In the genomic region with DNA sequence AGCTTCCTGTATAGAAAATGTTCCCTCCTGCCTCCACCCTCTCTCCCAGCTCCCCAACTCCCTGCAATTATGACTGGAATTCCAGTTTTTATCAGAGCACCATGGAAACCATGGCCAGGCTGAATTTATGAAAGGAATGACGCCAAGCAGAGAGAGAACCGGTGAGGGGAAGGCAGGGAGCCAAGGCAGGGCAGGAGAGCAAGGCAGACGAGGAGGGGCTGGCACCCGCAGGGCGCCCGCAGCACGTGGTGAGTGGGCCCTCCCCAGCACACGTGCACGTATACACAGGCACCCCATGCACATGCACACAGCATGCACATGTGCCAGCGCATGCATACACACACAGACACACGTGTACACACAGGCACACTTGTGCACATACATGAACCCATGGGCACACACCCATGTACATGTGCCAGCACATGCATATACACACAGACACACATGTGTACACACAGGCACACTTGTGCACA, we compare ENCODE assay signal across 11 cellular contexts. TPM values are rescaled to one million over a fixed set of nuclear protein-coding genes. Genes with fewer than 3 reads are reported as not detected.
A peak's percentile ranks its signal among the peaks of the same experiment; 100 is the strongest.
DNase-seq lines count a peak whose midpoint lies in the region; ATAC-seq, FAIRE-seq and TF ChIP-seq lines count a peak whose summit lies in the region.
"Had no signal": no experiment of that assay in that cellular context is flagged by ENCODE, and none has a peak within 500 bp of the region (broad histone marks: within the 10 kb centered on the region; RNA-seq: fewer than 3 reads in every experiment).

No MANE protein-coding gene starts in this region.

- H3K27ac ChIP-seq in endothelial cell of umbilical vein (ENCODE audit: insufficient read depth, low read depth, low read length) (no peak overlapping the region), neuronal stem cell (replicated peaks; ENCODE audit: low read length) (no peak overlapping the region)

- no peak overlapping the region for H4K8ac ChIP-seq in neuronal stem cell (ENCODE audit: low read depth, low read length)

- H2AK5ac ChIP-seq in neuronal stem cell (ENCODE audit: low read depth, low read length): no peak overlapping the region

- BruUV-seq in endothelial cell of umbilical vein (replicated peaks; lab: Mats Ljungman, UMichigan): no TSS peak

- CTCF ChIA-PET in BJ (lab: Yijun Ruan, JAX): interaction anchor here (1.0 kb wide), 1 partner anchor 23 kb away, joined by 6 read pairs; no protein-coding TSS in a partner anchor
- CTCF ChIA-PET in endothelial cell of umbilical vein (lab: Charles Lee): interaction anchor here (0.7 to 1.3 kb wide), 4 partner anchors 18 to 65 kb away, joined by 3 to 5 read pairs (median 4); no protein-coding TSS in a partner anchor

- H3K9me3 ChIP-seq in endothelial cell of umbilical vein (replicated peaks; ENCODE audit: control insufficient read depth, insufficient read depth, low read length): no peaks in the 10 kb centered on the region
- no peaks in the 10 kb centered on the region for H3K9me3 ChIP-seq in neuronal stem cell (replicated peaks in 1 of 2; ENCODE audit: control insufficient read depth in 2 of 2, insufficient read depth in 1 of 2, low read depth in 1 of 2, low read length in 2 of 2)

- H3K36me3 Mint-ChIP-seq in effector memory CD8-positive, alpha-beta T cell (ENCODE audit: insufficient read depth): peaks cover 3% of the 10 kb centered on the region

- no peak overlapping the region for H3K14ac ChIP-seq in neuronal stem cell (ENCODE audit: low read length)

- peaks cover 7% of the 10 kb centered on the region for H3K27me3 ChIP-seq in BJ (ENCODE audit: control insufficient read depth, insufficient read depth, low read length)
- H3K27me3 ChIP-seq in endothelial cell of umbilical vein (ENCODE audit: control insufficient read depth in 2 of 2, insufficient read depth in 2 of 2, low read length in 2 of 2): no peaks in the 10 kb centered on the region
- peaks cover 0 to 13% (median 2%) of the 10 kb centered on the region in 3 experiments for H3K27me3 ChIP-seq in neuronal stem cell (ENCODE audit: control insufficient read depth in 3 of 3, insufficient read depth in 3 of 3, low read depth in 1 of 3, low read length in 3 of 3)

- no peak for TF ChIP-seq POLR2A in endothelial cell of umbilical vein (IDR thresholded peaks at IDR 0.05; ENCODE audit: low read depth, low read length)

- H2AFZ ChIP-seq in endothelial cell of umbilical vein (ENCODE audit: low read depth, low read length) (no peak overlapping the region), neuronal stem cell (ENCODE audit: low read length) (peak overlapping the region; percentile 54)

- dilution Hi-C loops in endothelial cell of umbilical vein (cut with MboI; ENCODE audit: extremely low pct_ligation_motif_present, low sequenced_read_pairs): no loop called here

- no peak overlapping the region for H3K27ac Mint-ChIP-seq in effector memory CD8-positive, alpha-beta T cell
- H3K27ac Mint-ChIP-seq: stimulated activated naive CD8-positive, alpha-beta T cell treated with anti-CD3 and anti-CD28 coated beads, Interleukin-15, Interleukin-2, amounts not matched to agents 100 ng/mL and 50 ng/mL, for 24 hours had no signal

- H3K4me3 ChIP-seq in BJ (ENCODE audit: low read depth, low read length) (no peak overlapping the region), endothelial cell of umbilical vein (replicated peaks in 1 of 3; ENCODE audit: insufficient read depth in 1 of 3, low read depth in 1 of 3, low read length in 3 of 3) (no peak overlapping the region), neuronal stem cell (ENCODE audit: low read length in 2 of 2) (peak overlapping the region in 1 of 2 donors; percentile 49)

- H4K91ac ChIP-seq in neuronal stem cell (ENCODE audit: low read depth, low read length, poor library complexity): peak overlapping the region; percentile 5

- H4K20me1 ChIP-seq in endothelial cell of umbilical vein (replicated peaks; ENCODE audit: control insufficient read depth, extremely low read depth, insufficient read depth, low read length): no peaks in the 10 kb centered on the region

- no peak for FAIRE-seq in endothelial cell of umbilical vein (lab: Jason Lieb, UNC)
- FAIRE-seq: colon had no signal

- peaks cover 6 to 17% of the 10 kb centered on the region in 2 donors for H3K4me1 Mint-ChIP-seq in effector memory CD8-positive, alpha-beta T cell (ENCODE audit: low read depth in 2 of 2)

- no peak overlapping the region for H2BK120ac ChIP-seq in neuronal stem cell (ENCODE audit: low read depth, low read length)

- intact Hi-C loops in endothelial cell of umbilical vein (cut with micrococcal nuclease): no loop called here

- peaks cover 2% of the 10 kb centered on the region for H3K79me1 ChIP-seq in neuronal stem cell (ENCODE audit: low read depth, low read length)

- no peak overlapping the region for H2BK15ac ChIP-seq in neuronal stem cell (ENCODE audit: low read length)

- peaks cover 0 to 11% of the 10 kb centered on the region in 2 donors for H3K27me3 Mint-ChIP-seq in effector memory CD8-positive, alpha-beta T cell
- H3K27me3 Mint-ChIP-seq: stimulated activated naive CD8-positive, alpha-beta T cell treated with anti-CD3 and anti-CD28 coated beads, Interleukin-15, Interleukin-2, amounts not matched to agents 100 ng/mL and 50 ng/mL, for 24 hours had no signal

- ATAC-seq in HG03521 (IDR thresholded peaks at IDR 0.05; ENCODE audit: unreplicated experiment): no peak
- ATAC-seq in effector memory CD8-positive, alpha-beta T cell (replicated peaks): no peak
- no peak for ATAC-seq in GM21423 (IDR thresholded peaks at IDR 0.05; ENCODE audit: unreplicated experiment)
- ATAC-seq: activated T-cell treated with anti-CD3 and anti-CD28 coated beads, Interleukin-2, amount 50 U/mL, for 4 hours had no signal

- H3K9me1 ChIP-seq in endothelial cell of umbilical vein (replicated peaks; ENCODE audit: control insufficient read depth, extremely low read depth, insufficient read depth, low read length): no peaks in the 10 kb centered on the region

- H3K23ac ChIP-seq in neuronal stem cell (ENCODE audit: low read depth, low read length, poor library complexity): peak overlapping the region; percentile 56

- peak; percentile 11 for DNase-seq in BJ (ENCODE audit: low read depth)
- DNase-seq in NCI-H2196 (lab: John Stamatoyannopoulos, UW; ENCODE audit: unreplicated experiment): peak; percentile 51
- DNase-seq in endothelial cell of umbilical vein (ENCODE audit: low read depth, low spot score): peak; percentile 25
- DNase-seq in neuronal stem cell (ENCODE audit: low spot score): no peak
- no peak for DNase-seq in HPDE6-E6E7 (ENCODE audit: extremely low spot score)
- no peak for DNase-seq in effector memory CD8-positive, alpha-beta T cell
- DNase-seq: activated T-cell treated with anti-CD3 and anti-CD28 coated beads, Interleukin-2, amount 50 U/mL, for 4 hours had no signal

- H3K36me3 ChIP-seq in BJ (ENCODE audit: control insufficient read depth, insufficient read depth, low read length) (no peaks in the 10 kb centered on the region), endothelial cell of umbilical vein (ENCODE audit: control insufficient read depth in 2 of 2, extremely low read depth in 1 of 2, insufficient read depth in 2 of 2, low read length in 2 of 2) (no peaks in the 10 kb centered on the region), neuronal stem cell (replicated peaks in 1 of 2; ENCODE audit: control insufficient read depth in 2 of 2, insufficient read depth in 2 of 2, low read length in 2 of 2) (no peaks in the 10 kb centered on the region)

- no peak overlapping the region for H2BK5ac ChIP-seq in neuronal stem cell (ENCODE audit: low read length)

- no peak overlapping the region for H3K4me3 Mint-ChIP-seq in effector memory CD8-positive, alpha-beta T cell
- H3K4me3 Mint-ChIP-seq: activated T-cell treated with anti-CD3 and anti-CD28 coated beads, Interleukin-2, amount 50 U/mL, for 4 hours; stimulated activated naive CD8-positive, alpha-beta T cell treated with anti-CD3 and anti-CD28 coated beads, Interleukin-15, Interleukin-2, amounts not matched to agents 100 ng/mL and 50 ng/mL, for 24 hours had no signal

- H2BK12ac ChIP-seq in neuronal stem cell (ENCODE audit: low read length): no peak overlapping the region

- H3K4me2 ChIP-seq in endothelial cell of umbilical vein (ENCODE audit: insufficient read depth, low read length) (no peak overlapping the region), neuronal stem cell (ENCODE audit: insufficient read depth, low read length, poor library complexity, severe bottlenecking) (no peak overlapping the region)

- H3K9me3 Mint-ChIP-seq in effector memory CD8-positive, alpha-beta T cell: no peaks in the 10 kb centered on the region
- H3K9me3 Mint-ChIP-seq: activated T-cell treated with anti-CD3 and anti-CD28 coated beads, Interleukin-2, amount 50 U/mL, for 4 hours; stimulated activated naive CD8-positive, alpha-beta T cell treated with anti-CD3 and anti-CD28 coated beads, Interleukin-15, Interleukin-2, amounts not matched to agents 100 ng/mL and 50 ng/mL, for 24 hours had no signal

- no peaks in the 10 kb centered on the region for H3K79me2 ChIP-seq in endothelial cell of umbilical vein (ENCODE audit: control insufficient read depth, insufficient read depth, low read length)

- WGBS in neuronal stem cell (ENCODE audit: extremely low coverage in 2 of 2, insufficient read length in 2 of 2, insufficient replicate concordance in 1 of 2), 2 donors: no CpG with 5 or more reads among the region's 11 CpGs

- no peak overlapping the region for H3K4ac ChIP-seq in neuronal stem cell (ENCODE audit: low read length)

- H3K9ac ChIP-seq in endothelial cell of umbilical vein (replicated peaks; ENCODE audit: extremely low read depth, insufficient read depth, low read length): no peak overlapping the region
- no peak overlapping the region for H3K9ac ChIP-seq in neuronal stem cell (ENCODE audit: low read depth, low read length, poor library complexity)

- POLR2A ChIA-PET in BJ (lab: Charles Lee): no interaction called here
- POLR2A ChIA-PET in endothelial cell of umbilical vein (lab: Charles Lee): no interaction called here

- peaks cover 11% of the 10 kb centered on the region for H3K4me1 ChIP-seq in endothelial cell of umbilical vein (ENCODE audit: control insufficient read depth, extremely low read depth, insufficient read depth, low read length)
- peaks cover 13 to 33% of the 10 kb centered on the region in 2 donors for H3K4me1 ChIP-seq in neuronal stem cell (ENCODE audit: control insufficient read depth in 2 of 2, insufficient read depth in 1 of 2, low read depth in 1 of 2, low read length in 2 of 2)

- TF ChIP-seq CTCF in BJ (IDR thresholded peaks at IDR 0.05; ENCODE audit: insufficient read depth, low read depth, low read length) (no peak), endothelial cell of umbilical vein (IDR thresholded peaks at IDR 0.05; ENCODE audit: extremely low read depth in 1 of 2, insufficient read depth in 1 of 2, low read depth in 1 of 2, low read length in 2 of 2) (no peak)

- H3K18ac ChIP-seq in neuronal stem cell (ENCODE audit: low read length): peak overlapping the region; percentile 74

RNA-seq across cellular contexts. Expression of gene MRGBP, which starts 27.4 kb away (rescaled TPM):
- polyA plus RNA-seq in BJ (2011; rRNA removed) (13.5 and 15.3 TPM in 2 replicates), endothelial cell of umbilical vein (17.1 and 18.5 TPM in 2 replicates)
- polyA minus RNA-seq in BJ (2011; rRNA and poly(A)+ RNA removed): 8.6 and 10.5 TPM in 2 replicates
- 17.0 and 17.7 TPM in 2 replicates for total RNA-seq in endothelial cell of umbilical vein
- 17.5 and 18.1 TPM in 2 replicates for polyA plus RNA-seq in endothelial cell of umbilical vein (2011; cell fraction: cytosol; rRNA removed)
- polyA plus RNA-seq in endothelial cell of umbilical vein (2011; cell fraction: nucleus; rRNA removed): 13.0 and 14.4 TPM in 2 replicates
- 16.1 and 16.2 TPM in 2 replicates for polyA plus RNA-seq in endothelial cell of umbilical vein (2012)
- 10.6 and 15.1 TPM in 2 replicates for polyA minus RNA-seq in endothelial cell of umbilical vein
- 11.3 TPM for polyA minus RNA-seq in endothelial cell of umbilical vein (2011; cell fraction: cytosol; rRNA and poly(A)+ RNA removed)
- polyA minus RNA-seq in endothelial cell of umbilical vein (2011; cell fraction: nucleus; rRNA and poly(A)+ RNA removed): 4.5 and 5.0 TPM in 2 replicates
- polyA plus RNA-seq in neuronal stem cell (2013, experiment 1 of 2): 15.5 TPM
- polyA plus RNA-seq in neuronal stem cell (2013, experiment 2 of 2): 15.6 TPM

RNA-seq across cellular contexts. Expression of gene OGFR, which starts 35.8 kb away (rescaled TPM):
- polyA plus RNA-seq in BJ (2011; rRNA removed) (25.6 and 34.2 TPM in 2 replicates), endothelial cell of umbilical vein (30.4 and 30.8 TPM in 2 replicates)
- 18.9 and 26.4 TPM in 2 replicates for polyA minus RNA-seq in BJ (2011; rRNA and poly(A)+ RNA removed)
- 35.1 and 44.0 TPM in 2 replicates for total RNA-seq in endothelial cell of umbilical vein
- 30.0 and 36.7 TPM in 2 replicates for polyA plus RNA-seq in endothelial cell of umbilical vein (2011; cell fraction: cytosol; rRNA removed)
- polyA plus RNA-seq in endothelial cell of umbilical vein (2011; cell fraction: nucleus; rRNA removed): 38.4 and 43.1 TPM in 2 replicates
- 24.5 and 27.1 TPM in 2 replicates for polyA plus RNA-seq in endothelial cell of umbilical vein (2012)
- polyA minus RNA-seq in endothelial cell of umbilical vein: 18.0 and 22.8 TPM in 2 replicates
- polyA minus RNA-seq in endothelial cell of umbilical vein (2011; cell fraction: cytosol; rRNA and poly(A)+ RNA removed): 31.2 TPM
- polyA minus RNA-seq in endothelial cell of umbilical vein (2011; cell fraction: nucleus; rRNA and poly(A)+ RNA removed): 5.7 and 10.0 TPM in 2 replicates
- polyA plus RNA-seq in neuronal stem cell (2013, experiment 1 of 2): 15.0 TPM
- 14.7 TPM for polyA plus RNA-seq in neuronal stem cell (2013, experiment 2 of 2)

RNA-seq across cellular contexts. Expression of gene COL9A3, which starts 48.0 kb away (rescaled TPM):
- polyA plus RNA-seq in BJ (2011; rRNA removed) (0.21 and 0.34 TPM in 2 replicates), endothelial cell of umbilical vein (0.19 and 0.46 TPM in 2 replicates)
- polyA minus RNA-seq in BJ (2011; rRNA and poly(A)+ RNA removed): not detected in 2 replicates
- 0.60 and 0.76 TPM in 2 replicates for total RNA-seq in endothelial cell of umbilical vein
- 0.23 and 0.32 TPM in 2 replicates for polyA plus RNA-seq in endothelial cell of umbilical vein (2011; cell fraction: cytosol; rRNA removed)
- 1.8 TPM in 2 replicates for polyA plus RNA-seq in endothelial cell of umbilical vein (2011; cell fraction: nucleus; rRNA removed)
- polyA plus RNA-seq in endothelial cell of umbilical vein (2012): 0.41 and 1.8 TPM in 2 replicates
- polyA minus RNA-seq in endothelial cell of umbilical vein: 0.08 TPM in 1 of 2 replicates, not detected in the other
- 8.6 TPM for polyA minus RNA-seq in endothelial cell of umbilical vein (2011; cell fraction: cytosol; rRNA and poly(A)+ RNA removed)
- not detected in 2 replicates for polyA minus RNA-seq in endothelial cell of umbilical vein (2011; cell fraction: nucleus; rRNA and poly(A)+ RNA removed)
- polyA plus RNA-seq in neuronal stem cell (2013, experiment 1 of 2): 77.2 TPM
- polyA plus RNA-seq in neuronal stem cell (2013, experiment 2 of 2): 77.0 TPM

Comparison
In these comparisons a context has a peak if more than half of its experiments do, and no peak if none do; other contexts are left out.
1. DNase-seq: peak in BJ (single experiment), NCI-H2196 (single experiment) and endothelial cell of umbilical vein (single experiment); none in neuronal stem cell (single experiment), HPDE6-E6E7 (single experiment) and effector memory CD8-positive, alpha-beta T cell (0 of 3).